ENCODE assay signal across 17 cellular contexts in genomic region chr15:62985768-62986167, GRCh38. TPM values are rescaled to one million over a fixed set of nuclear protein-coding genes. Genes with fewer than 3 reads are reported as not detected.
DNase-seq lines count a peak whose midpoint lies in the region; TF ChIP-seq lines count a peak whose summit lies in the region.
"Had no signal": no experiment of that assay in that cellular context is flagged by ENCODE, and none has a peak within 500 bp of the region (broad histone marks: within the 10 kb centered on the region; RNA-seq: fewer than 3 reads in every experiment).

No MANE protein-coding gene starts in this region.

- H3K4me3 ChIP-seq in brain microvascular endothelial cell (ENCODE audit: low read depth, low read length) (no peak overlapping the region), mesendoderm (ENCODE audit: low read length) (no peak overlapping the region), WERI-Rb-1 (ENCODE audit: low read depth, low read length) (no peak overlapping the region)
- H3K4me3 ChIP-seq: left lung had no signal

- H3K4me1 ChIP-seq in mesendoderm (ENCODE audit: control insufficient read depth, low read depth, low read length): no peaks in the 10 kb centered on the region
- H3K4me1 ChIP-seq: left lung had no signal

- H3K36me3 Mint-ChIP-seq in MCF 10A (ENCODE audit: insufficient read depth, unreplicated experiment): no peaks in the 10 kb centered on the region
- H3K36me3 Mint-ChIP-seq: activated naive CD8-positive, alpha-beta T cell treated with anti-CD3 and anti-CD28 coated beads, Interleukin-2, amount 10 ng/mL, durations not matched to agents 7 days and 5 days had no signal

- H3K27ac ChIP-seq in brain microvascular endothelial cell (no peak overlapping the region), mesendoderm (ENCODE audit: low read depth, low read length) (no peak overlapping the region), WERI-Rb-1 (no peak overlapping the region)
- H3K27ac ChIP-seq: epithelial cell of prostate, HL-60, left lung had no signal

- no peak overlapping the region for H4K5ac ChIP-seq in mesendoderm (ENCODE audit: low read length)

- no peaks in the 10 kb centered on the region for H3K79me1 ChIP-seq in mesendoderm (ENCODE audit: low read length)

- H2AK5ac ChIP-seq in mesendoderm (ENCODE audit: low read length): no peak overlapping the region

- no peaks in the 10 kb centered on the region for H3K9me3 Mint-ChIP-seq in MCF 10A (ENCODE audit: unreplicated experiment)
- H3K9me3 Mint-ChIP-seq: activated naive CD8-positive, alpha-beta T cell treated with anti-CD3 and anti-CD28 coated beads, Interleukin-2, amount 10 ng/mL, durations not matched to agents 7 days and 5 days had no signal

- H3K4me3 Mint-ChIP-seq in MCF 10A (ENCODE audit: unreplicated experiment): no peak overlapping the region
- H3K4me3 Mint-ChIP-seq: activated naive CD8-positive, alpha-beta T cell treated with anti-CD3 and anti-CD28 coated beads, Interleukin-2, amount 10 ng/mL, durations not matched to agents 7 days and 5 days had no signal

- WGBS in mesendoderm (ENCODE audit: extremely low coverage, insufficient coverage, low lambda C conversion rate): no CpG with 5 or more reads among the region's 6 CpGs

- in situ Hi-C loops in brain microvascular endothelial cell (cut with HindIII; ENCODE audit: low pct_ligation_motif_present, low sequenced_read_pairs): no loop called here

- H2BK120ac ChIP-seq in mesendoderm (ENCODE audit: low read depth, low read length): no peak overlapping the region

- H3K18ac ChIP-seq in mesendoderm (ENCODE audit: low read length): no peak overlapping the region

- no peak overlapping the region for H2BK15ac ChIP-seq in mesendoderm (replicated peaks; ENCODE audit: low read depth)

- H3K23ac ChIP-seq in mesendoderm (ENCODE audit: low read length): no peak overlapping the region

- H3K4ac ChIP-seq in mesendoderm (ENCODE audit: low read depth, low read length): no peak overlapping the region

- no peak overlapping the region for H3K56ac ChIP-seq in mesendoderm (ENCODE audit: low read length)

- peaks cover 8% of the 10 kb centered on the region for H3K4me1 Mint-ChIP-seq in MCF 10A (ENCODE audit: insufficient read depth, unreplicated experiment)
- H3K4me1 Mint-ChIP-seq: activated naive CD8-positive, alpha-beta T cell treated with anti-CD3 and anti-CD28 coated beads, Interleukin-2, amount 10 ng/mL, durations not matched to agents 7 days and 5 days had no signal

- H3K27me3 ChIP-seq in brain microvascular endothelial cell (replicated peaks) (no peaks in the 10 kb centered on the region), mesendoderm (ENCODE audit: insufficient read depth, low read length, poor library complexity) (no peaks in the 10 kb centered on the region), WERI-Rb-1 (ENCODE audit: insufficient read depth, low read depth, severe bottlenecking) (no peaks in the 10 kb centered on the region)
- H3K27me3 ChIP-seq: left lung had no signal

- no peak overlapping the region for H3K27ac Mint-ChIP-seq in MCF 10A (ENCODE audit: low read depth, unreplicated experiment)
- H3K27ac Mint-ChIP-seq: activated naive CD8-positive, alpha-beta T cell treated with anti-CD3 and anti-CD28 coated beads, Interleukin-2, amount 10 ng/mL, durations not matched to agents 7 days and 5 days had no signal

- no TSS peak for BruUV-seq in MCF 10A (replicated peaks; lab: Mats Ljungman, UMichigan)

- no peaks in the 10 kb centered on the region for H3K36me3 ChIP-seq in brain microvascular endothelial cell (replicated peaks)
- no peaks in the 10 kb centered on the region for H3K36me3 ChIP-seq in mesendoderm (ENCODE audit: control insufficient read depth, insufficient read depth, low read length)
- no peaks in the 10 kb centered on the region for H3K36me3 ChIP-seq in WERI-Rb-1
- H3K36me3 ChIP-seq: left lung had no signal

- no peaks in the 10 kb centered on the region for H3K79me2 ChIP-seq in mesendoderm (ENCODE audit: control insufficient read depth, insufficient read depth, low read length)

- intact Hi-C loops in MCF 10A (cut with micrococcal nuclease): no loop called here
- intact Hi-C loops in posterior vena cava (cut with DNase I): no loop called here

- H4K8ac ChIP-seq in mesendoderm (ENCODE audit: low read depth, low read length): no peak overlapping the region

- H3K9ac ChIP-seq in mesendoderm (ENCODE audit: low read length): no peak overlapping the region

- no peaks in the 10 kb centered on the region for H3K9me3 ChIP-seq in WERI-Rb-1 (ENCODE audit: severe bottlenecking)
- H3K9me3 ChIP-seq: left lung had no signal

- TF ChIP-seq CTCF in brain microvascular endothelial cell (IDR thresholded peaks at IDR 0.05; ENCODE audit: low read depth, low read length, missing control alignments): no peak
- no peak for TF ChIP-seq CTCF in MCF 10A (IDR thresholded peaks at IDR 0.05; ENCODE audit: unreplicated experiment)
- TF ChIP-seq CTCF in WERI-Rb-1 (IDR thresholded peaks at IDR 0.05; ENCODE audit: low read depth, low read length): no peak

- CTCF ChIA-PET in MCF 10A (lab: Yijun Ruan, JAX): no interaction called here

- DNase-seq in AG08395 (ENCODE audit: low spot score): peak; percentile 76
- DNase-seq in HS-27A (ENCODE audit: low read depth): peak; percentile 54
- peak; percentile 56 for DNase-seq in brain microvascular endothelial cell
- DNase-seq in mesendoderm: peak; percentile 63
- no peak for DNase-seq in activated CD4-positive, alpha-beta T cell treated with anti-CD3 and anti-CD28 coated beads, Interleukin-2, amount 50 U/mL, for 1 hour
- DNase-seq in MCF 10A (ENCODE audit: unreplicated experiment): no peak
- DNase-seq in posterior vena cava (ENCODE audit: low spot score): no peak
- no peak for DNase-seq in WERI-Rb-1
- DNase-seq: activated CD4-positive, alpha-beta T cell treated with anti-CD3 and anti-CD28 coated beads for 4 hours; activated naive CD8-positive, alpha-beta T cell treated with anti-CD3 and anti-CD28 coated beads, Interleukin-2, amount 10 ng/mL, durations not matched to agents 7 days and 5 days; Calu3; left lung; NCI-H187 treated with DMSO at 0.1 percent for 48 hours; retina; stimulated activated CD4-positive, alpha-beta T cell treated with anti-CD3 and anti-CD28 coated beads, Interleukin-2, amount 100 ng/mL, for 48 hours had no signal

- H3K27me3 Mint-ChIP-seq in MCF 10A (ENCODE audit: insufficient read depth, unreplicated experiment): no peaks in the 10 kb centered on the region

- H3K4me2 ChIP-seq in mesendoderm (ENCODE audit: low read length): no peak overlapping the region

- no peak overlapping the region for H2BK5ac ChIP-seq in mesendoderm (ENCODE audit: low read length)

- POLR2A ChIA-PET in MCF 10A (lab: Yijun Ruan, JAX): no interaction called here

RNA-seq across cellular contexts. Expression of gene TPM1, which starts 56.8 kb away (rescaled TPM):
- polyA plus RNA-seq in mesendoderm (2013, experiment 1 of 2): 419 TPM
- polyA plus RNA-seq in mesendoderm (2013, experiment 2 of 2): 425 TPM
- total RNA-seq in MCF 10A (2022) (67.8 and 70.4 TPM in 2 replicates), posterior vena cava (1,000 to 10,000 TPM; 1,343 to 1,694 TPM)

Comparison
In these comparisons a context has a peak if more than half of its experiments do, and no peak if none do; other contexts are left out.
1. DNase-seq: peak in AG08395 (single experiment), HS-27A (single experiment), brain microvascular endothelial cell (single experiment) and mesendoderm (single experiment); none in activated CD4-positive, alpha-beta T cell treated with anti-CD3 and anti-CD28 coated beads, Interleukin-2, amount 50 U/mL, for 1 hour (single experiment), MCF 10A (single experiment), posterior vena cava (single experiment) and WERI-Rb-1 (single experiment).
2. RNA of gene TPM1, which starts 56.8 kb away (total RNA-seq): 1,343 to 1,694 TPM in posterior vena cava; 67.8 to 70.4 TPM in MCF 10A; every median in the first group is over 10 times any median in the second.